Comparison of ENCODE assay signal across 18 cellular contexts in the genomic region with DNA sequence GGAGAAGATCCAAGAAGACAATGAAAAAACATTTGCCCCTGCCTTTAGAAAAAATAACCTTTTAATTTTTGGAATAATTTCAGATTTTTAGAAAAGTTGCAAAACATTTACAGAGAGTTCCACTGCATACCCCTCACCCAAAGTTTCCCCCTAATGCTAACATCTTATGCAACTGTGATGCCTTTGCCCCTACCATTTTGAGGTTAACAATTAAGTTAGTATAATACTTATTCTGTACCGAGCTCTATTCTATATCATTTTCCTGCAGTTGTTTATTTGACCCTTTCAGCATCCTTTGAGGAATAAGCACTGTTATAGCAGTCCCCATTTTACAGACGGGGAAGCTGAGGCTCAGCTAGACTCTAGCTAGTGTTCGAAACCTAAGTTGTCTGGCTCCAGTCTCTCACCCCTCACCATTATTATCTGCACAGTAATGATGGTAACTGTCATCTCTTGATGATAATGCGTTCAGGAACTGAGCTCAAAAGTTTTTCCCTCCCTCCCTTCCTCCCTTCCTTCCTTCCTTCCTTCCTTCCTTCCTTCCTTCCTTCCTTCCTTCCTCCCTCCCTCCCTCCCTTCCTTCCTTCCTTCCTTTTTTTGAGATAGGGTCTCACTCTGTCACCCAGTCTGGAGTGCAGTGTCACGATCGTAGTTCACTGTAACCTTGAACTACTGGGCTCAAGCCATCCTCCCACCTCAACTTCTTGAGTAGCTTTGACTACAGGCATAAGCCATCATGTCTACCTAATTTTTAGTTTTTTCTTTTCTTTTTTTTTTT.
DNase-seq lines count a peak whose midpoint lies in the region; ATAC-seq and TF ChIP-seq lines count a peak whose summit lies in the region.
"Had no signal": no experiment of that assay in that cellular context is flagged by ENCODE, and none has a peak within 500 bp of the region (broad histone marks: within the 10 kb centered on the region; RNA-seq: fewer than 3 reads in every experiment).

No MANE protein-coding gene starts in this region.

- H3K4me3 ChIP-seq in A673 (ENCODE audit: low read depth, low read length, poor library complexity, severe bottlenecking), result peak overlapping the region; percentile 28
- H3K4me3 ChIP-seq in coronary artery, result no peak overlapping the region

- peaks cover 13 to 28% of the 10 kb centered on the region in 2 donors for H3K36me3 Mint-ChIP-seq in CD14-positive monocyte
- no peaks in the 10 kb centered on the region for H3K36me3 Mint-ChIP-seq in T-cell
- no peaks in the 10 kb centered on the region for H3K36me3 Mint-ChIP-seq in mesothelial cell of epicardium

- H3K27ac ChIP-seq in A673 (ENCODE audit: low read depth, low read length, poor library complexity, severe bottlenecking) (peak overlapping the region; percentile 99), coronary artery (no peak overlapping the region)
- H3K27ac ChIP-seq: RWPE1 had no signal

- H3K27me3 ChIP-seq in A673 (replicated peaks; ENCODE audit: insufficient read depth, low read depth, low read length, poor library complexity), result no peaks in the 10 kb centered on the region
- H3K27me3 ChIP-seq: BE2C had no signal

- TF ChIP-seq CTCF in A673 (conservative IDR thresholded peaks at IDR 0.05; ENCODE audit: low read depth, low read length), result no peak
- no peak for TF ChIP-seq CTCF in CD14-positive monocyte (IDR thresholded peaks at IDR 0.05)
- no peak for TF ChIP-seq CTCF in mesothelial cell of epicardium (IDR thresholded peaks at IDR 0.05; ENCODE audit: unreplicated experiment)
- no peak for TF ChIP-seq CTCF in coronary artery (IDR thresholded peaks at IDR 0.05)

- intact Hi-C loops in A673 (cut with micrococcal nuclease; ENCODE audit: unreplicated experiment) (loop anchor here (2.0 to 5.0 kb wide), 6 partner anchors 35 to 410 kb away; no protein-coding TSS in a partner anchor), CD14-positive monocyte (cut with micrococcal nuclease) (no loop called here)

- POLR2A ChIA-PET in A673 (lab: Charles Lee; ENCODE audit: low non-redundant PET), result interaction anchor here (0.5 to 1.0 kb wide), 5 partner anchors 28 to 134 kb away, joined by 3 to 21 read pairs (median 6); no protein-coding TSS in a partner anchor
- POLR2A ChIA-PET in T-cell (lab: Charles Lee), result interaction anchor here (0.7 kb wide), 2 partner anchors 112 to 1102 kb away, joined by 3 to 5 read pairs; no protein-coding TSS in a partner anchor

- no peaks in the 10 kb centered on the region for H3K36me3 ChIP-seq in A673 (ENCODE audit: insufficient read depth, low read length, poor library complexity, severe bottlenecking)
- H3K36me3 ChIP-seq: BE2C had no signal

- H3K27me3 Mint-ChIP-seq in CD14-positive monocyte (ENCODE audit: low read depth in 3 of 3) (peaks cover 0 to 2% (median 1%) of the 10 kb centered on the region in 3 donors), T-cell (no peaks in the 10 kb centered on the region), mesothelial cell of epicardium (ENCODE audit: low read depth) (no peaks in the 10 kb centered on the region)

- H3K9me3 Mint-ChIP-seq in CD14-positive monocyte (peaks cover 0 to 3% (median 0%) of the 10 kb centered on the region in 7 donors), T-cell (no peaks in the 10 kb centered on the region), mesothelial cell of epicardium (no peaks in the 10 kb centered on the region)
- H3K9me3 Mint-ChIP-seq: H9 had no signal

- H3K4me1 ChIP-seq in A673 (ENCODE audit: insufficient read depth, low read length, poor library complexity, severe bottlenecking), result peaks cover 85% of the 10 kb centered on the region
- H3K4me1 ChIP-seq: BE2C, Caco-2 had no signal

- ATAC-seq in T-cell (replicated peaks in 1 of 4), result no peak
- no peak for ATAC-seq in HG03565 (IDR thresholded peaks at IDR 0.05; ENCODE audit: unreplicated experiment)

- no peaks in the 10 kb centered on the region for H3K9me3 ChIP-seq in A673 (ENCODE audit: low read depth, low read length, poor library complexity, severe bottlenecking)
- H3K9me3 ChIP-seq: BE2C, Caco-2 had no signal

- BruUV-seq in A673 (replicated peaks; lab: Mats Ljungman, UMichigan), result no TSS peak

- H3K4me3 Mint-ChIP-seq in CD14-positive monocyte (no peak overlapping the region), T-cell (peak overlapping the region in 1 of 3 donors; percentile 36), mesothelial cell of epicardium (no peak overlapping the region)
- H3K4me3 Mint-ChIP-seq: H9 had no signal

- H3K27ac Mint-ChIP-seq in CD14-positive monocyte (peak overlapping the region in 5 of 7 donors; percentile 21 to 90 (median 76)), T-cell (peak overlapping the region; percentile 16 to 43), mesothelial cell of epicardium (peak overlapping the region; percentile 73)

- peaks cover 71% of the 10 kb centered on the region for H3K4me1 Mint-ChIP-seq in CD14-positive monocyte
- H3K4me1 Mint-ChIP-seq in T-cell, result peaks cover 80 to 85% (median 83%) of the 10 kb centered on the region in 3 donors
- H3K4me1 Mint-ChIP-seq in mesothelial cell of epicardium, result peaks cover 43% of the 10 kb centered on the region

- CTCF ChIA-PET in A673 (lab: Charles Lee), result interaction anchor here (0.5 to 1.6 kb wide), 4 partner anchors 23 to 411 kb away, joined by 3 to 4 read pairs (median 3); no protein-coding TSS in a partner anchor
- CTCF ChIA-PET in T-cell (lab: Charles Lee), result interaction anchor here in 1 of 2 donors (0.6 kb wide), 3 partner anchors 33 to 81 kb away, joined by 3 to 4 read pairs (median 3); no protein-coding TSS in a partner anchor

- DNase-seq in A673 (ENCODE audit: low spot score) (peak; percentile 87), CD14-positive monocyte (ENCODE audit: low spot score) (no peak), T-cell (no peak), mesothelial cell of epicardium (ENCODE audit: low spot score in 2 of 2, unreplicated experiment in 2 of 2) (no peak), COLO668 (lab: John Stamatoyannopoulos, UW; ENCODE audit: unreplicated experiment) (no peak), inferior parietal cortex (ENCODE audit: extremely low spot score) (no peak), coronary artery (ENCODE audit: low spot score) (no peak)
- DNase-seq: ACHN, BE2C, Caco-2, DMS53, H9, IMR-90, NCI-H146, NCI-H226, NCI-H526 had no signal
